25 cellular contexts compared by ENCODE assay signal in the genomic region with DNA sequence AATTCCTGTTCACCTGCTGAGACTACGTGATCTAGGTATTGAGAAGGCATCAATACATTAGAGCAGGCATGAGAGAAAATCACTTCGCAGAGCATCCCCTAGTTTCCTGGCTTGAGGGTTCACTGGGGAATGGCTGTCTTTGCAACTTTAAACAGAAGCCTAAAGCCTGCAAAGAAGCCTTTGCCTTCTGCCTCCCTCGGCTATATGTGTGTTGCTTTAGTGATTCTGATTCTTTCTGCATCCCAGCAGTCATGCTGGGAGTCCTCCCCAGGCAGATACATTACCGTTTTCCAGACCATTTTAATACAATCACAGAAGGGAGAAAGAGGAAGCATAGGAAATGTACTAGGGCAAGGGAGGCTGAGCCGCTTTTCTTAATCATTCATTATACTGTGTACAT.
DNase-seq lines count a peak whose midpoint lies in the region; ATAC-seq, FAIRE-seq and TF ChIP-seq lines count a peak whose summit lies in the region.
"Had no signal": no experiment of that assay in that cellular context is flagged by ENCODE, and none has a peak within 500 bp of the region (broad histone marks: within the 10 kb centered on the region; RNA-seq: fewer than 3 reads in every experiment).

No MANE protein-coding gene starts in this region.

- H3K4me2 ChIP-seq in GM23338 (0 out of 2 replicates have a peak overlapping the region, but pooled peaks have one; percentile 15), H1 (ENCODE audit: insufficient read depth in 1 of 2, low read depth in 2 of 2, low read length in 2 of 2) (peak overlapping the region in 1 of 2 experiments; percentile 26; a peak in 1 of 4 replicates), neural cell (ENCODE audit: low read length) (no peak overlapping the region), smooth muscle cell (no peak overlapping the region)
- H3K4me2 ChIP-seq: A549; BLaER1 treated with 17β-estradiol and CSF1 and Interleukin-3, amounts not matched to agents 10 nM and 100 nM had no signal

- no peak overlapping the region for H2BK5ac ChIP-seq in H1 (ENCODE audit: low read depth, low read length)

- POLR2A ChIA-PET in H1 (lab: Charles Lee; ENCODE audit: partially characterized antibody): no interaction called here

- H2AFZ ChIP-seq in GM23338 (peak overlapping the region; percentile 54; the same call in 1 of the 2 replicates), H1 (ENCODE audit: low read length) (no peak overlapping the region), neural cell (ENCODE audit: low read depth, low read length) (no peak overlapping the region), smooth muscle cell (ENCODE audit: low read depth) (no peak overlapping the region)

- no peak overlapping the region for H3K27ac Mint-ChIP-seq in GM23338
- H3K27ac Mint-ChIP-seq: B cell; CD4-positive, alpha-beta T cell; CD8-positive, alpha-beta T cell had no signal

- CTCF ChIA-PET in H1 (lab: Charles Lee; ENCODE audit: partially characterized antibody): no interaction called here

- H3K23ac ChIP-seq in H1 (ENCODE audit: insufficient read length): no peak overlapping the region

- H3K79me1 ChIP-seq in H1 (ENCODE audit: low read depth, low read length): no peaks in the 10 kb centered on the region

- H3K4me1 ChIP-seq in GM23338 (ENCODE audit: insufficient read depth): peaks cover 31% of the 10 kb centered on the region
- peaks cover 46% of the 10 kb centered on the region for H3K4me1 ChIP-seq in HUES48 (ENCODE audit: control insufficient read depth, insufficient read depth, low read length)
- H3K4me1 ChIP-seq in H1 (replicated peaks in 1 of 4; ENCODE audit: control insufficient read depth in 3 of 4, insufficient read depth in 4 of 4, low read length in 3 of 4): peaks cover 2 to 14% (median 3%) of the 10 kb centered on the region in 4 experiments; a peak in 5 of 7 replicates
- no peaks in the 10 kb centered on the region for H3K4me1 ChIP-seq in smooth muscle cell (ENCODE audit: low read depth)
- H3K4me1 ChIP-seq: A549; BLaER1 treated with 17β-estradiol and CSF1 and Interleukin-3, amounts not matched to agents 10 nM and 100 nM; Caco-2 had no signal

- no peak overlapping the region for H4K91ac ChIP-seq in H1 (replicated peaks; ENCODE audit: insufficient read length, low read length)

- WGBS in H1 (ENCODE audit: extremely low coverage in 1 of 2, insufficient coverage in 1 of 2, insufficient read length in 1 of 2, insufficient replicate concordance in 2 of 2, low coverage in 1 of 2, low lambda C conversion rate in 2 of 2, missing lambda C conversion rate in 1 of 2), 2 experiments: 54% methylated on average over 5 of the region's 5 CpGs; no CpG with 5 or more reads in 1 of the 2 experiments
- WGBS in smooth muscle cell (ENCODE audit: low lambda C conversion rate): 75% methylated on average over 5 of the region's 5 CpGs

- TF ChIP-seq RAD21 in H1 (IDR thresholded peaks at IDR 0.05 in 1 of 2, conservative IDR thresholded peaks at IDR 0.05 in 1 of 2; ENCODE audit: low read depth in 2 of 2, low read length in 2 of 2): no peak
- TF ChIP-seq RAD21 in neural cell (conservative IDR thresholded peaks at IDR 0.05): no peak

- H3K27ac ChIP-seq in GM23338 (ENCODE audit: low read depth) (no peak overlapping the region), HUES48 (ENCODE audit: low read depth, low read length) (peak overlapping the region; percentile 29), H1 (ENCODE audit: low read depth, low read length) (no peak overlapping the region), neural cell (ENCODE audit: low read length) (no peak overlapping the region), smooth muscle cell (ENCODE audit: low read depth) (no peak overlapping the region)
- H3K27ac ChIP-seq: 22Rv1; A549; BLaER1 treated with 17β-estradiol and CSF1 and Interleukin-3, amounts not matched to agents 10 nM and 100 nM; C4-2B had no signal

- H2BK20ac ChIP-seq in H1 (ENCODE audit: low read length): no peak overlapping the region

- peak; percentile 63 for ATAC-seq in GM23338
- no peak for ATAC-seq in GM19455 (IDR thresholded peaks at IDR 0.05; ENCODE audit: unreplicated experiment)
- no peak for ATAC-seq in GM21619 (IDR thresholded peaks at IDR 0.05; ENCODE audit: unreplicated experiment)
- ATAC-seq: A549; CD8-positive, alpha-beta T cell; GM12878 had no signal

- H4K20me1 ChIP-seq in GM23338 (replicated peaks; ENCODE audit: insufficient read depth) (no peaks in the 10 kb centered on the region), H1 (replicated peaks in 1 of 2; ENCODE audit: control insufficient read depth in 1 of 2, insufficient read depth in 2 of 2, low read length in 2 of 2) (no peaks in the 10 kb centered on the region), neural cell (ENCODE audit: insufficient read depth) (no peaks in the 10 kb centered on the region), smooth muscle cell (ENCODE audit: low read depth) (no peaks in the 10 kb centered on the region)
- H4K20me1 ChIP-seq: BLaER1 treated with 17β-estradiol and CSF1 and Interleukin-3, amounts not matched to agents 10 nM and 100 nM had no signal

- no peak overlapping the region for H4K5ac ChIP-seq in H1 (ENCODE audit: insufficient read length, low read depth, low read length)

- TF ChIP-seq CTCF in GM23338 (conservative IDR thresholded peaks at IDR 0.05; ENCODE audit: low read depth in 2 of 2) (no peak), H1 (IDR thresholded peaks at IDR 0.05; ENCODE audit: control extremely low read depth in 1 of 3, insufficient read depth in 1 of 3, low read depth in 1 of 3, low read length in 3 of 3) (no peak), neural cell (IDR thresholded peaks at IDR 0.05; ENCODE audit: poor library complexity, severe bottlenecking) (no peak), smooth muscle cell (IDR thresholded peaks at IDR 0.05; ENCODE audit: borderline replicate concordance, insufficient read depth, poor library complexity, severe bottlenecking) (no peak)

- H3K36me3 ChIP-seq in GM23338 (ENCODE audit: insufficient read depth): no peaks in the 10 kb centered on the region
- no peaks in the 10 kb centered on the region for H3K36me3 ChIP-seq in HUES48 (ENCODE audit: control insufficient read depth, insufficient read depth, low read length)
- H3K36me3 ChIP-seq in H1 (ENCODE audit: control insufficient read depth in 2 of 4, insufficient read depth in 4 of 4, low read length in 3 of 4): no peaks in the 10 kb centered on the region
- no peaks in the 10 kb centered on the region for H3K36me3 ChIP-seq in neural cell (ENCODE audit: insufficient read depth, low read length)
- no peaks in the 10 kb centered on the region for H3K36me3 ChIP-seq in smooth muscle cell (ENCODE audit: low read depth)
- H3K36me3 ChIP-seq: BLaER1 treated with 17β-estradiol and CSF1 and Interleukin-3, amounts not matched to agents 10 nM and 100 nM had no signal

- no peaks in the 10 kb centered on the region for H3K23me2 ChIP-seq in H1 (ENCODE audit: low read depth, low read length)

- no peak overlapping the region for H2BK12ac ChIP-seq in H1 (ENCODE audit: low read depth, low read length)

- peaks cover 3% of the 10 kb centered on the region; the same call in 2 of the 3 replicates for H3K36me3 Mint-ChIP-seq in GM23338 (ENCODE audit: low read depth)
- H3K36me3 Mint-ChIP-seq: CD8-positive, alpha-beta T cell had no signal

- H3K56ac ChIP-seq in H1 (replicated peaks; ENCODE audit: insufficient read length, low read depth, low read length): no peak overlapping the region

- H3K27me3 Mint-ChIP-seq in GM23338 (ENCODE audit: insufficient read depth, low read depth, poor library complexity): peaks cover 4% of the 10 kb centered on the region
- H3K27me3 Mint-ChIP-seq: B cell; CD4-positive, alpha-beta T cell had no signal

- peaks cover 23% of the 10 kb centered on the region; the same call in 2 of the 3 replicates for H3K4me1 Mint-ChIP-seq in GM23338
- H3K4me1 Mint-ChIP-seq: B cell had no signal

- FAIRE-seq in H1 (lab: Jason Lieb, UNC): no peak
- FAIRE-seq: A549, D721Med, G401.6, GM12878, GM12892, GM18507 had no signal

- H3K18ac ChIP-seq in H1 (ENCODE audit: extremely low read depth, low read length): no peak overlapping the region

- TF ChIP-seq POLR2A in H1 (IDR thresholded peaks at IDR 0.05; ENCODE audit: control extremely low read depth in 1 of 2, low read depth in 2 of 2, low read length in 2 of 2): no peak

- no peak overlapping the region for H3K4ac ChIP-seq in H1 (replicated peaks; ENCODE audit: insufficient read length, low read depth, low read length)

- H3K4me3 Mint-ChIP-seq in GM23338: no peak overlapping the region
- H3K4me3 Mint-ChIP-seq: B cell; CD4-positive, alpha-beta T cell; CD8-positive, alpha-beta T cell had no signal

- H2BK120ac ChIP-seq in H1 (replicated peaks; ENCODE audit: low read depth, low read length): no peak overlapping the region

- H3K9me3 Mint-ChIP-seq in GM23338: peaks cover 67% of the 10 kb centered on the region

- H3K27me3 ChIP-seq in GM23338 (ENCODE audit: insufficient read depth) (no peaks in the 10 kb centered on the region), HUES48 (ENCODE audit: control insufficient read depth, insufficient read depth, low read length) (no peaks in the 10 kb centered on the region), H1 (replicated peaks in 1 of 4; ENCODE audit: control insufficient read depth in 3 of 4, extremely low read depth in 1 of 4, insufficient read depth in 3 of 4, low read length in 3 of 4) (no peaks in the 10 kb centered on the region), neural cell (ENCODE audit: insufficient read depth, low read depth, low read length) (no peaks in the 10 kb centered on the region), smooth muscle cell (ENCODE audit: low read depth) (no peaks in the 10 kb centered on the region)
- H3K27me3 ChIP-seq: BLaER1 treated with 17β-estradiol and CSF1 and Interleukin-3, amounts not matched to agents 10 nM and 100 nM had no signal

- H3K9me3 ChIP-seq in HUES48 (ENCODE audit: control insufficient read depth, insufficient read depth, low read length): no peaks in the 10 kb centered on the region
- H3K9me3 ChIP-seq in H1 (ENCODE audit: insufficient read depth in 2 of 2, low read depth in 1 of 2, low read length in 1 of 2): no peaks in the 10 kb centered on the region
- H3K9me3 ChIP-seq in neural cell (ENCODE audit: low read length): no peaks in the 10 kb centered on the region
- no peaks in the 10 kb centered on the region for H3K9me3 ChIP-seq in smooth muscle cell (replicated peaks; ENCODE audit: low read depth)
- H3K9me3 ChIP-seq: A549; BLaER1 treated with 17β-estradiol and CSF1 and Interleukin-3, amounts not matched to agents 10 nM and 100 nM; Caco-2 had no signal

- no peak overlapping the region for H4K8ac ChIP-seq in H1 (ENCODE audit: extremely low read depth, insufficient read depth, low read length)

- H3K79me2 ChIP-seq in GM23338 (replicated peaks; ENCODE audit: insufficient read depth) (no peaks in the 10 kb centered on the region), H1 (ENCODE audit: control insufficient read depth in 1 of 2, insufficient read depth in 2 of 2, low read length in 2 of 2) (no peaks in the 10 kb centered on the region), neural cell (replicated peaks; ENCODE audit: insufficient read depth, low read length) (no peaks in the 10 kb centered on the region), smooth muscle cell (ENCODE audit: low read depth) (no peaks in the 10 kb centered on the region)

- H3K4me3 ChIP-seq in GM23338 (no peak overlapping the region), HUES48 (ENCODE audit: low read depth, low read length) (no peak overlapping the region), H1 (ENCODE audit: extremely low read depth in 1 of 4, insufficient read depth in 2 of 4, low read depth in 3 of 4, low read length in 4 of 4) (no peak overlapping the region), neural cell (ENCODE audit: low read length) (no peak overlapping the region), smooth muscle cell (no peak overlapping the region)
- H3K4me3 ChIP-seq: A549; BLaER1 treated with 17β-estradiol and CSF1 and Interleukin-3, amounts not matched to agents 10 nM and 100 nM; GM12878 had no signal

- H3K14ac ChIP-seq in H1 (ENCODE audit: insufficient read length): no peak overlapping the region

- H3K9ac ChIP-seq in HUES48 (ENCODE audit: low read depth, low read length) (no peak overlapping the region), H1 (replicated peaks in 1 of 4; ENCODE audit: extremely low read depth in 1 of 4, low read depth in 3 of 4, low read length in 3 of 4) (no peak overlapping the region), neural cell (ENCODE audit: low read length) (no peak overlapping the region), smooth muscle cell (ENCODE audit: low read depth) (no peak overlapping the region)
- H3K9ac ChIP-seq: BLaER1 treated with 17β-estradiol and CSF1 and Interleukin-3, amounts not matched to agents 10 nM and 100 nM had no signal

- no peak overlapping the region for H2BK15ac ChIP-seq in H1 (ENCODE audit: low read length)

- H3K9me2 ChIP-seq in GM23338 (ENCODE audit: insufficient read depth) (no peaks in the 10 kb centered on the region), neural cell (ENCODE audit: insufficient read depth, low read length) (no peaks in the 10 kb centered on the region)

- TF ChIP-seq EP300 in H1 (IDR thresholded peaks at IDR 0.05; ENCODE audit: borderline replicate concordance in 1 of 2, low read depth in 2 of 2, low read length in 2 of 2): no peak
- no peak for TF ChIP-seq EP300 in neural cell (conservative IDR thresholded peaks at IDR 0.05; ENCODE audit: poor library complexity, severe bottlenecking)

- H3F3A ChIP-seq in GM23338 (replicated peaks; ENCODE audit: low read depth): no peaks in the 10 kb centered on the region
- H3F3A ChIP-seq in neural cell (ENCODE audit: insufficient read depth, low read length, poor library complexity, severe bottlenecking): no peaks in the 10 kb centered on the region
- H3F3A ChIP-seq in smooth muscle cell (ENCODE audit: low read depth): no peaks in the 10 kb centered on the region

- DNase-seq in GM23338 (ENCODE audit: low spot score) (no peak), H1 (ENCODE audit: low read depth in 1 of 2, low spot score in 2 of 2) (no peak), smooth muscle cell (lab: John Stamatoyannopoulos, UW; ENCODE audit: unreplicated experiment) (no peak), GM03348 (ENCODE audit: low spot score) (no peak)
- DNase-seq: AML-193; Caco-2; Calu3; CD4-positive, alpha-beta T cell; CD8-positive, alpha-beta T cell; DMS79 treated with DMSO at 0.1 percent for 48 hours; GF-D8 had no signal

- H2AK5ac ChIP-seq in H1 (ENCODE audit: low read depth, low read length): no peak overlapping the region
